ENCODE assay signal across 11 cellular contexts in genomic region chr9:113522858-113523257, GRCh38. TPM values are rescaled to one million over a fixed set of nuclear protein-coding genes. Genes with fewer than 3 reads are reported as not detected.
DNase-seq lines count a peak whose midpoint lies in the region; ATAC-seq and TF ChIP-seq lines count a peak whose summit lies in the region.
"Had no signal": no experiment of that assay in that cellular context is flagged by ENCODE, and none has a peak within 500 bp of the region (broad histone marks: within the 10 kb centered on the region; RNA-seq: fewer than 3 reads in every experiment).

No MANE protein-coding gene starts in this region.

- no peak for TF ChIP-seq POLR2A in lower leg skin (IDR thresholded peaks at IDR 0.05)

- ATAC-seq in DND-41 (ENCODE audit: insufficient read depth, low read depth) (peak; percentile 8; the same call in 2 of the 3 replicates), HG02759 (IDR thresholded peaks at IDR 0.05; ENCODE audit: unreplicated experiment) (peak; percentile 4), HG03025 (IDR thresholded peaks at IDR 0.05; ENCODE audit: low FRiP score, unreplicated experiment) (no peak)
- ATAC-seq in natural killer cell treated with Interleukin-12 subunit alpha and Interleukin-12 subunit beta and Interleukin-15 and Interleukin-18, amount 100 ng/mL, for 72 hours = no peak

- DNase-seq in DND-41 = no peak
- no peak for DNase-seq in natural killer cell treated with Interleukin-12 subunit alpha and Interleukin-12 subunit beta and Interleukin-15 and Interleukin-18, amount 100 ng/mL, for 72 hours (ENCODE audit: low spot score)
- no peak for DNase-seq in cerebellar nuclear complex (lab: John Stamatoyannopoulos, UW)
- DNase-seq in NCI-H2171 treated with DMSO at 0.1 percent for 48 hours (lab: John Stamatoyannopoulos, UW) = no peak
- no peak for DNase-seq in lower leg skin (ENCODE audit: low spot score in 2 of 2)
- DNase-seq: mammary epithelial cell, NCI-H1105 had no signal

- H3K4me2 ChIP-seq in DND-41 (ENCODE audit: insufficient read depth, low read length) = peak overlapping the region; percentile 55

- 0 out of 2 replicates have a peak, but pooled peaks cover 2% of the 10 kb centered on the region for H3K79me2 ChIP-seq in DND-41 (ENCODE audit: insufficient read depth, low read length)

- no peak overlapping the region; a peak in 1 of 4 replicates for H3K4me3 ChIP-seq in DND-41 (ENCODE audit: low read depth in 1 of 2, low read length in 2 of 2)
- no peak overlapping the region for H3K4me3 ChIP-seq in lower leg skin (ENCODE audit: low read depth, poor library complexity, severe bottlenecking)

- H3K27me3 Mint-ChIP-seq in activated naive CD8-positive, alpha-beta T cell = no peaks in the 10 kb centered on the region
- no peaks in the 10 kb centered on the region for H3K27me3 Mint-ChIP-seq in natural killer cell treated with Interleukin-12 subunit alpha and Interleukin-12 subunit beta and Interleukin-15 and Interleukin-18, amount 100 ng/mL, for 72 hours

- no peak overlapping the region for H2AFZ ChIP-seq in DND-41 (ENCODE audit: low read depth, low read length)

- WGBS in lower leg skin, 2 donors = 94% methylated on average over 7 to 8 of the region's 8 CpGs

- no peaks in the 10 kb centered on the region for H4K20me1 ChIP-seq in DND-41 (ENCODE audit: insufficient read depth, low read length)

- TF ChIP-seq CTCF in DND-41 (IDR thresholded peaks at IDR 0.05; ENCODE audit: borderline replicate concordance, extremely low read depth, low read length, poor library complexity, severe bottlenecking) = no peak
- TF ChIP-seq CTCF in lower leg skin (IDR thresholded peaks at IDR 0.05) = no peak

- no peaks in the 10 kb centered on the region for H3K27me3 ChIP-seq in DND-41 (ENCODE audit: insufficient read depth, low read length, poor library complexity)

- H3K36me3 ChIP-seq in DND-41 (ENCODE audit: insufficient read depth, low read length) = no peaks in the 10 kb centered on the region; the same call in 1 of the 2 replicates

- H3K9ac ChIP-seq in DND-41 (ENCODE audit: low read depth, low read length) = peak overlapping the region; percentile 41; the same call in 1 of the 2 replicates

- peak overlapping the region; percentile 88 for H3K27ac Mint-ChIP-seq in activated naive CD8-positive, alpha-beta T cell
- peak overlapping the region; percentile 75 to 81 for H3K27ac Mint-ChIP-seq in natural killer cell treated with Interleukin-12 subunit alpha and Interleukin-12 subunit beta and Interleukin-15 and Interleukin-18, amount 100 ng/mL, for 72 hours

- peaks cover 66% of the 10 kb centered on the region for H3K4me1 ChIP-seq in DND-41 (ENCODE audit: insufficient read depth, low read length)

- H3K9me3 ChIP-seq in DND-41 (ENCODE audit: insufficient read depth, low read length, severe bottlenecking) = no peaks in the 10 kb centered on the region

- intact Hi-C loops in lower leg skin (cut with DNase I; ENCODE audit: low total_unique reads) = no loop called here

- peaks cover 9% of the 10 kb centered on the region for H3K36me3 Mint-ChIP-seq in activated naive CD8-positive, alpha-beta T cell
- peaks cover 10% of the 10 kb centered on the region for H3K36me3 Mint-ChIP-seq in natural killer cell treated with Interleukin-12 subunit alpha and Interleukin-12 subunit beta and Interleukin-15 and Interleukin-18, amount 100 ng/mL, for 72 hours

- H3K27ac ChIP-seq in DND-41 (ENCODE audit: low read length) = peak overlapping the region; percentile 84
- H3K27ac ChIP-seq: epithelial cell of prostate had no signal

- no peaks in the 10 kb centered on the region for H3K9me3 Mint-ChIP-seq in activated naive CD8-positive, alpha-beta T cell (ENCODE audit: low read depth)
- H3K9me3 Mint-ChIP-seq in natural killer cell treated with Interleukin-12 subunit alpha and Interleukin-12 subunit beta and Interleukin-15 and Interleukin-18, amount 100 ng/mL, for 72 hours = no peaks in the 10 kb centered on the region

- H3K4me3 Mint-ChIP-seq in activated naive CD8-positive, alpha-beta T cell = peak overlapping the region; percentile 77
- H3K4me3 Mint-ChIP-seq in natural killer cell treated with Interleukin-12 subunit alpha and Interleukin-12 subunit beta and Interleukin-15 and Interleukin-18, amount 100 ng/mL, for 72 hours = peak overlapping the region; percentile 64

- peaks cover 95% of the 10 kb centered on the region for H3K4me1 Mint-ChIP-seq in activated naive CD8-positive, alpha-beta T cell (ENCODE audit: low read depth)
- peaks cover 85 to 96% of the 10 kb centered on the region in 2 donors for H3K4me1 Mint-ChIP-seq in natural killer cell treated with Interleukin-12 subunit alpha and Interleukin-12 subunit beta and Interleukin-15 and Interleukin-18, amount 100 ng/mL, for 72 hours (ENCODE audit: low read depth in 2 of 2)

RNA-seq across cellular contexts. Expression of gene RGS3, which starts 59.3 kb away (rescaled TPM):
- 100 to 1,000 TPM in 1 of 2 donors, 10 to 100 TPM in 1; 71.7 to 144 TPM for total RNA-seq in natural killer cell treated with Interleukin-12 subunit alpha and Interleukin-12 subunit beta and Interleukin-15 and Interleukin-18, amount 100 ng/mL, for 72 hours
- 10 to 100 TPM; 10.5 to 18.2 (median 12.8) TPM for total RNA-seq in lower leg skin

Comparison
In these comparisons a context has a peak if more than half of its experiments do, and no peak if none do; other contexts are left out.
1. ATAC-seq: peak in DND-41 (single experiment) and HG02759 (single experiment); none in natural killer cell treated with Interleukin-12 subunit alpha and Interleukin-12 subunit beta and Interleukin-15 and Interleukin-18, amount 100 ng/mL, for 72 hours (0 of 2) and HG03025 (single experiment).